ENCODE assay signal across 9 cellular contexts in the genomic region with DNA sequence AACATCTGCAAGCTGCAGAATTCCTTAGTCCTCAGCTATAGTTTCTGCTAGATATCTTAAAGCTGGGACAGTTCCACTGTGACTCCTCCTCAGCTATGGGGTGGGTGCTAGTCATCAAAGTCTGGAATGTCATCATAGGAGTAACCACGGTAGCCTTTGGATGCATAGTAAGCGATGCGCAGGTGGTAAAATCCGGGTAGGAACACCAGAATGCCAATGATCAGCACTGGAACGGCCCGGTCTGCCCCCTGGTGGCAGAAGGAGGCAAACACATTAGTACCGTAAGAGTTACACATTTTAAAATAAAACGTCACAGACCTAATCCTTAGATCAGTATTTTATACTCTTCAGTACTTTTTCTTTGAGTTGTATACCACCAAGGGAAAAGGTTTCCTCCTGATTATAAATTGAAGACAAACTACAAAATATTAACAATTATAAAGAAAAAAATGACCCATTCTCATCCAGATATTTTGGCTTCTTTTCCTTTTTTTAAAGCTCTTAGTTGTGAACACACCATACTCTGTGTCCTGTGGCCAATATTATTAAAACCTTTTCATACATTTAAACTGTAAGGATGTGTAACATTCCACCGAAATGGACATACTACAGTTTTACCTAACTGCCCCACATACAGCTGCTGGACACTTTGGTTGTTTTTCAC. TPM values are rescaled to one million over a fixed set of nuclear protein-coding genes. Genes with fewer than 3 reads are reported as not detected.
DNase-seq lines count a peak whose midpoint lies in the region; ATAC-seq lines count a peak whose summit lies in the region.
"Had no signal": no experiment of that assay in that cellular context is flagged by ENCODE, and none has a peak within 500 bp of the region (broad histone marks: within the 10 kb centered on the region; RNA-seq: fewer than 3 reads in every experiment).

No MANE protein-coding gene starts in this region.

- H3K27ac ChIP-seq in mesenchymal stem cell (ENCODE audit: low read length, poor library complexity, severe bottlenecking), result no peak overlapping the region

- CTCF ChIA-PET in activated CD4-positive, alpha-beta memory T cell treated with anti-CD3 and anti-CD28 coated beads, Interleukin-2, amount 10 ng/mL, durations not matched to agents 7 days and 5 days (lab: Charles Lee), result interaction anchor here (0.6 to 5.5 kb wide), 36 partner anchors 9 to 495 kb away, joined by 3 to 112 read pairs (median 4); a partner anchor contains a TSS

- peak overlapping the region; percentile 49 for H3K9ac ChIP-seq in mesenchymal stem cell (ENCODE audit: low read length)

- H3K27me3 Mint-ChIP-seq in activated CD4-positive, alpha-beta memory T cell treated with anti-CD3 and anti-CD28 coated beads, Interleukin-2, amount 10 ng/mL, durations not matched to agents 7 days and 5 days, result no peaks in the 10 kb centered on the region
- H3K27me3 Mint-ChIP-seq: activated naive CD8-positive, alpha-beta T cell had no signal

- peaks cover 55% of the 10 kb centered on the region for H3K36me3 Mint-ChIP-seq in activated CD4-positive, alpha-beta memory T cell treated with anti-CD3 and anti-CD28 coated beads, Interleukin-2, amount 10 ng/mL, durations not matched to agents 7 days and 5 days (ENCODE audit: low read depth)

- DNase-seq in D341Med (ENCODE audit: low spot score), result peak; percentile 74
- peak; percentile 65 for DNase-seq in NCI-H69 (lab: John Stamatoyannopoulos, UW)
- peak; percentile 77 for DNase-seq in activated CD4-positive, alpha-beta memory T cell treated with anti-CD3 and anti-CD28 coated beads, Interleukin-2, amount 10 ng/mL, durations not matched to agents 7 days and 5 days
- peak; percentile 65 for DNase-seq in effector CD8-positive, alpha-beta T cell (lab: John Stamatoyannopoulos, UW)
- DNase-seq in mesenchymal stem cell, result peak; percentile 65
- peak; percentile 52 to 65 for DNase-seq in stimulated activated CD8-positive, alpha-beta memory T cell treated with anti-CD3 and anti-CD28 coated beads, Interleukin-2, amount 100 ng/mL, for 48 hours (ENCODE audit: low read depth in 2 of 2)

- WGBS in mesenchymal stem cell, result 23% methylated on average over 9 of the region's 9 CpGs

- no peak overlapping the region for H3K4me3 ChIP-seq in mesenchymal stem cell (ENCODE audit: insufficient read depth in 1 of 2, low read depth in 1 of 2, low read length in 2 of 2)

- H4K8ac ChIP-seq in mesenchymal stem cell (ENCODE audit: low read length), result no peak overlapping the region

- peaks cover 12% of the 10 kb centered on the region for H3K4me1 Mint-ChIP-seq in activated CD4-positive, alpha-beta memory T cell treated with anti-CD3 and anti-CD28 coated beads, Interleukin-2, amount 10 ng/mL, durations not matched to agents 7 days and 5 days

- no peak overlapping the region for H2BK12ac ChIP-seq in mesenchymal stem cell (ENCODE audit: low read length in 2 of 2)

- H3K79me1 ChIP-seq in mesenchymal stem cell (replicated peaks; ENCODE audit: low read length, poor library complexity, severe bottlenecking), result peaks cover 16% of the 10 kb centered on the region

- no peak overlapping the region for H3K27ac Mint-ChIP-seq in activated CD4-positive, alpha-beta memory T cell treated with anti-CD3 and anti-CD28 coated beads, Interleukin-2, amount 10 ng/mL, durations not matched to agents 7 days and 5 days
- H3K27ac Mint-ChIP-seq: activated naive CD8-positive, alpha-beta T cell had no signal

- H3K36me3 ChIP-seq in mesenchymal stem cell (ENCODE audit: control insufficient read depth in 1 of 2, insufficient read depth in 2 of 2, low read depth in 1 of 2, low read length in 2 of 2), result peaks cover 33 to 90% of the 10 kb centered on the region in 2 experiments

- no peak overlapping the region for H3K4ac ChIP-seq in mesenchymal stem cell (ENCODE audit: low read depth in 1 of 2, low read length in 2 of 2)

- no peak overlapping the region for H3K23ac ChIP-seq in mesenchymal stem cell (ENCODE audit: low read length in 2 of 2)

- POLR2A ChIA-PET in activated CD4-positive, alpha-beta memory T cell treated with anti-CD3 and anti-CD28 coated beads, Interleukin-2, amount 10 ng/mL, durations not matched to agents 7 days and 5 days (lab: Charles Lee), result interaction anchor here (1.1 to 4.4 kb wide), 6 partner anchors 15 to 286 kb away, joined by 3 to 18 read pairs (median 4); no protein-coding TSS in a partner anchor

- no peaks in the 10 kb centered on the region for H3K9me3 ChIP-seq in mesenchymal stem cell (ENCODE audit: control insufficient read depth, low read length)

- H3K4me3 Mint-ChIP-seq in activated CD4-positive, alpha-beta memory T cell treated with anti-CD3 and anti-CD28 coated beads, Interleukin-2, amount 10 ng/mL, durations not matched to agents 7 days and 5 days, result no peak overlapping the region
- H3K4me3 Mint-ChIP-seq: activated naive CD8-positive, alpha-beta T cell had no signal

- no peak overlapping the region for H2AFZ ChIP-seq in mesenchymal stem cell (ENCODE audit: low read depth, low read length)

- H3K4me2 ChIP-seq in mesenchymal stem cell (ENCODE audit: low read length, poor library complexity, severe bottlenecking), result no peak overlapping the region

- H2AK5ac ChIP-seq in mesenchymal stem cell (ENCODE audit: low read length, severe bottlenecking), result no peak overlapping the region

- H3K27me3 ChIP-seq in mesenchymal stem cell (ENCODE audit: control insufficient read depth in 1 of 2, insufficient read depth in 1 of 2, low read length in 2 of 2), result no peaks in the 10 kb centered on the region

- H4K91ac ChIP-seq in mesenchymal stem cell (ENCODE audit: low read length), result no peak overlapping the region

- no peak overlapping the region for H3K18ac ChIP-seq in mesenchymal stem cell (ENCODE audit: low read depth in 1 of 2, low read length in 2 of 2)

- no peak overlapping the region for H2BK15ac ChIP-seq in mesenchymal stem cell (ENCODE audit: low read depth, poor library complexity, severe bottlenecking)

- ATAC-seq in HG02642 (IDR thresholded peaks at IDR 0.05; ENCODE audit: poor library complexity, unreplicated experiment) (peak; percentile 54), GM19455 (IDR thresholded peaks at IDR 0.05; ENCODE audit: unreplicated experiment) (no peak)

- H3K14ac ChIP-seq in mesenchymal stem cell (ENCODE audit: low read length in 2 of 2), result no peak overlapping the region

- no peak overlapping the region for H2BK120ac ChIP-seq in mesenchymal stem cell (ENCODE audit: low read depth, low read length)

- H2BK5ac ChIP-seq in mesenchymal stem cell (ENCODE audit: low read depth, low read length, poor library complexity, severe bottlenecking), result no peak overlapping the region

- no peaks in the 10 kb centered on the region for H3K9me3 Mint-ChIP-seq in activated CD4-positive, alpha-beta memory T cell treated with anti-CD3 and anti-CD28 coated beads, Interleukin-2, amount 10 ng/mL, durations not matched to agents 7 days and 5 days

- H3K4me1 ChIP-seq in mesenchymal stem cell (ENCODE audit: control insufficient read depth, insufficient read depth, low read depth, low read length), result no peaks in the 10 kb centered on the region

RNA-seq across cellular contexts. Expression of a gene that starts 12.1 kb away (rescaled TPM):
- 10 to 100 TPM; 71.2 to 73.3 TPM for total RNA-seq in activated CD4-positive, alpha-beta memory T cell treated with anti-CD3 and anti-CD28 coated beads, Interleukin-2, amount 10 ng/mL, durations not matched to agents 7 days and 5 days
- 159 TPM for polyA plus RNA-seq in mesenchymal stem cell (2013, experiment 1 of 2)
- polyA plus RNA-seq in mesenchymal stem cell (2013, experiment 2 of 2), result 168 TPM

RNA-seq across cellular contexts. Expression of a gene that starts 18.9 kb away (rescaled TPM):
- total RNA-seq in activated CD4-positive, alpha-beta memory T cell treated with anti-CD3 and anti-CD28 coated beads, Interleukin-2, amount 10 ng/mL, durations not matched to agents 7 days and 5 days, result 100 to 1,000 TPM; 413 to 415 TPM
- 53.6 TPM for polyA plus RNA-seq in mesenchymal stem cell (2013, experiment 1 of 2)
- 57.8 TPM for polyA plus RNA-seq in mesenchymal stem cell (2013, experiment 2 of 2)

RNA-seq across cellular contexts. Expression of a gene that starts 26.0 kb away (rescaled TPM):
- total RNA-seq in activated CD4-positive, alpha-beta memory T cell treated with anti-CD3 and anti-CD28 coated beads, Interleukin-2, amount 10 ng/mL, durations not matched to agents 7 days and 5 days, result 10 to 100 TPM; 67.4 to 68.2 TPM
- 29.5 TPM for polyA plus RNA-seq in mesenchymal stem cell (2013, experiment 1 of 2)
- 32.0 TPM for polyA plus RNA-seq in mesenchymal stem cell (2013, experiment 2 of 2)
